8 cellular contexts compared by ENCODE assay signal in the genomic region with DNA sequence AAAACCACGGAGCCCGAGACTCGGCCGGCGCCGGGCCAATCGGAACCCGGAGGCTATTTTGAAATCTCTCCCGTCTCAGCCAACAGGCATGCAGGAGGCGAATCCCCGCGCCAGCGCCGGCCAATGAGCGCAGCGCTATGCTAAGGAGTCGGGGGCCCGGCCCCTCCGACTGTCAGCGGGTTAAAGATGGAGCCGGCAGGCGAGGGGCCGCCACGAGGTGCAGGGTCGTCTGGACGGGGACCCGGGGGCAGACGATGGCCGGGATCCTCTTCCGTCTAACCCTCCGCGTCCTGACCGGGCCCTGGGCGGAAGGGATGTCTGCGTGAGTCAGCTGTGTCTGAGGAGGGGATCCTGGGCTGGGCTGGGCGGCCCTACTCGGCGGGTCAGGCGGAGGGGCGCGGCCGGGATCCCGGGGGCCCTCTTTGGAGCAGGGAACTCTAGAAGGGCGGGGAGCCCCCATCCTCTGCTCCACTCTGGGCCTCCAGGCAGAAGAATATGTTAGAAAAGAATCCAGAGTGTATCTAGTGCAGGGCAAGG. TPM values are rescaled to one million over a fixed set of nuclear protein-coding genes. Genes with fewer than 3 reads are reported as not detected.
DNase-seq lines count a peak whose midpoint lies in the region; ATAC-seq and TF ChIP-seq lines count a peak whose summit lies in the region.

No MANE protein-coding gene starts in this region.

- no peak overlapping the region for H2AK5ac ChIP-seq in H9 (ENCODE audit: insufficient read length, low read length)

- no peaks in the 10 kb centered on the region for H3K27me3 Mint-ChIP-seq in H9 (ENCODE audit: low read depth)

- POLR2A ChIA-PET in SK-N-SH (lab: Yijun Ruan, JAX): interaction anchor here (1.0 to 2.0 kb wide), 3 partner anchors 9 to 14 kb away, joined by 3 to 9 read pairs (median 6); a partner anchor contains a TSS

- peaks cover 11 to 29% (median 16%) of the 10 kb centered on the region in 3 experiments; a peak in 6 of 7 replicates for H3K36me3 Mint-ChIP-seq in H9 (ENCODE audit: insufficient read depth in 1 of 3, low read depth in 3 of 3)

- no peak overlapping the region for H3K27ac ChIP-seq in H9 (ENCODE audit: insufficient read length, low read depth, low read length)
- peak overlapping the region; percentile 48; the same call in 1 of the 2 replicates for H3K27ac ChIP-seq in MM.1S (ENCODE audit: low read length)
- H3K27ac ChIP-seq in SK-N-SH (ENCODE audit: low read depth in 2 of 2, low read length in 1 of 2): peak overlapping the region; percentile 63 to 67
- H3K27ac ChIP-seq in ovary: no peak overlapping the region
- H3K27ac ChIP-seq in thymus (ENCODE audit: low read depth): no peak overlapping the region

- H3K4me3 Mint-ChIP-seq in H9: peak overlapping the region; percentile 84 to 92

- H2BK20ac ChIP-seq in H9 (ENCODE audit: low read depth, low read length, poor library complexity, severe bottlenecking): no peak overlapping the region

- no peak overlapping the region for H4K5ac ChIP-seq in H9 (ENCODE audit: insufficient read length, low read depth, low read length)

- H3K18ac ChIP-seq in H9 (ENCODE audit: insufficient read length, low read depth, low read length): peak overlapping the region; percentile 74

- H3K9me3 ChIP-seq in H9 (ENCODE audit: control insufficient read depth, low read depth, low read length): no peaks in the 10 kb centered on the region
- H3K9me3 ChIP-seq in MM.1S (replicated peaks; ENCODE audit: insufficient read depth, low read length): no peaks in the 10 kb centered on the region
- no peaks in the 10 kb centered on the region for H3K9me3 ChIP-seq in SK-N-SH
- no peaks in the 10 kb centered on the region for H3K9me3 ChIP-seq in ovary
- H3K9me3 ChIP-seq in thymus (ENCODE audit: control insufficient read depth): no peaks in the 10 kb centered on the region

- TF ChIP-seq EP300 in SK-N-SH (IDR thresholded peaks at IDR 0.05; ENCODE audit: borderline replicate concordance in 1 of 2, low read depth in 1 of 2, low read length in 1 of 2): no peak
- no peak for TF ChIP-seq EP300 in ovary (IDR thresholded peaks at IDR 0.05)

- H3K79me2 ChIP-seq in H9 (ENCODE audit: insufficient read depth, low read length): no peaks in the 10 kb centered on the region
- peaks cover 11% of the 10 kb centered on the region; the same call in 1 of the 2 replicates for H3K79me2 ChIP-seq in MM.1S (ENCODE audit: low read length)
- peaks cover 15% of the 10 kb centered on the region for H3K79me2 ChIP-seq in SK-N-SH (ENCODE audit: insufficient read depth)

- H3K4me1 Mint-ChIP-seq in H9: peaks cover 25 to 26% of the 10 kb centered on the region in 2 experiments

- H3K9me3 Mint-ChIP-seq in H9: no peaks in the 10 kb centered on the region

- no peak overlapping the region for H2BK5ac ChIP-seq in H9 (ENCODE audit: insufficient read length, low read length)

- H3K23me2 ChIP-seq in H9 (ENCODE audit: insufficient read length, low read depth, low read length, poor library complexity, severe bottlenecking): peaks cover 18% of the 10 kb centered on the region

- H2BK120ac ChIP-seq in H9 (ENCODE audit: low read depth, low read length, poor library complexity, severe bottlenecking): no peak overlapping the region

- no peak for TF ChIP-seq POLR2A in ovary (IDR thresholded peaks at IDR 0.05)

- H2BK15ac ChIP-seq in H9 (ENCODE audit: low read depth, low read length): no peak overlapping the region

- H4K8ac ChIP-seq in H9 (replicated peaks; ENCODE audit: insufficient read length, low read depth, low read length): no peak overlapping the region

- H4K20me1 ChIP-seq in H9 (ENCODE audit: control insufficient read depth, insufficient read depth, insufficient read length) (no peaks in the 10 kb centered on the region), MM.1S (ENCODE audit: insufficient read depth, low read length) (no peaks in the 10 kb centered on the region), SK-N-SH (ENCODE audit: insufficient read depth) (no peaks in the 10 kb centered on the region)

- peaks cover 19% of the 10 kb centered on the region for H3F3A ChIP-seq in MM.1S (ENCODE audit: insufficient read depth, low read length)
- H3F3A ChIP-seq in SK-N-SH (replicated peaks; ENCODE audit: insufficient read depth): peaks cover 13% of the 10 kb centered on the region

- no peak overlapping the region for H2AFZ ChIP-seq in H9 (ENCODE audit: low read length)
- H2AFZ ChIP-seq in MM.1S (ENCODE audit: low read length): peak overlapping the region; percentile 100
- H2AFZ ChIP-seq in SK-N-SH (ENCODE audit: low read depth): peak overlapping the region; percentile 98

- no peak overlapping the region for H3K23ac ChIP-seq in H9 (ENCODE audit: insufficient read length, low read depth, low read length)

- H3K4me2 ChIP-seq in H9 (ENCODE audit: insufficient read depth, insufficient read length, low read length) (peak overlapping the region; percentile 86), MM.1S (ENCODE audit: low read depth, low read length) (peak overlapping the region; percentile 100), SK-N-SH (peak overlapping the region; percentile 100)

- H4K91ac ChIP-seq in H9 (ENCODE audit: insufficient read length, low read depth, low read length): no peak overlapping the region

- peak overlapping the region; percentile 74; the same call in 1 of the 2 replicates for H3K14ac ChIP-seq in H9 (ENCODE audit: insufficient read depth, low read length)

- peak; percentile 96 for DNase-seq in GM03348 (ENCODE audit: low spot score)
- DNase-seq in H9: peak; percentile 92
- DNase-seq in MM.1S: peak; percentile 90
- peak; percentile 93 for DNase-seq in SK-N-SH
- DNase-seq in activated naive CD4-positive, alpha-beta T cell treated with anti-CD3 and anti-CD28 coated beads, Interleukin-2, amount 50 U/mL, for 16 hours: peak; percentile 83
- DNase-seq in Right ventricle myocardium inferior (ENCODE audit: missing footprints): peak; percentile 96
- peak; percentile 75 to 90 (median 84) for DNase-seq in ovary

- H3K79me1 ChIP-seq in H9 (ENCODE audit: insufficient read depth, low read depth, low read length, poor library complexity, severe bottlenecking): no peaks in the 10 kb centered on the region

- H3K36me3 ChIP-seq in MM.1S (replicated peaks; ENCODE audit: insufficient read depth, low read length) (no peaks in the 10 kb centered on the region), SK-N-SH (replicated peaks in 1 of 2; ENCODE audit: control insufficient read depth in 1 of 2, insufficient read depth in 2 of 2, low read length in 1 of 2) (peaks cover 0 to 8% of the 10 kb centered on the region in 2 experiments), ovary (no peaks in the 10 kb centered on the region), thymus (ENCODE audit: control insufficient read depth, insufficient read depth) (peaks cover 3% of the 10 kb centered on the region)

- H3K9ac ChIP-seq in H9 (ENCODE audit: extremely low read depth, insufficient read length, low read length) (peak overlapping the region; percentile 20), MM.1S (ENCODE audit: low read length) (peak overlapping the region; percentile 70), SK-N-SH (peak overlapping the region; percentile 83)

- no peak overlapping the region for H3K4ac ChIP-seq in H9 (ENCODE audit: low read depth, low read length)

- H3K4me3 ChIP-seq in MM.1S (ENCODE audit: low read length): peak overlapping the region; percentile 91
- H3K4me3 ChIP-seq in SK-N-SH (ENCODE audit: low read depth in 2 of 2, low read length in 1 of 2): peak overlapping the region; percentile 71 to 95
- peak overlapping the region; percentile 57 for H3K4me3 ChIP-seq in ovary
- H3K4me3 ChIP-seq in thymus (ENCODE audit: low read length): peak overlapping the region; percentile 46

- H3K4me1 ChIP-seq in H9 (ENCODE audit: insufficient read depth, low read length) (peaks cover 4% of the 10 kb centered on the region; the same call in 1 of the 2 replicates), MM.1S (ENCODE audit: low read length) (peaks cover 12% of the 10 kb centered on the region), SK-N-SH (ENCODE audit: control insufficient read depth in 1 of 2, insufficient read depth in 2 of 2, low read depth in 1 of 2, low read length in 1 of 2) (peaks cover 8 to 16% of the 10 kb centered on the region in 2 experiments; a peak in 2 of 4 replicates), ovary (ENCODE audit: insufficient read depth) (peaks cover 7% of the 10 kb centered on the region), thymus (ENCODE audit: control insufficient read depth, insufficient read depth, low read length) (peaks cover 16% of the 10 kb centered on the region)

- H3K9me2 ChIP-seq in MM.1S (replicated peaks; ENCODE audit: insufficient read depth, low read length) (no peaks in the 10 kb centered on the region), SK-N-SH (no peaks in the 10 kb centered on the region)

- TF ChIP-seq RAD21 in SK-N-SH (IDR thresholded peaks at IDR 0.05; ENCODE audit: low read length): no peak

- TF ChIP-seq CTCF in H9 (conservative IDR thresholded peaks at IDR 0.05) (no peak), MM.1S (IDR thresholded peaks at IDR 0.05; ENCODE audit: low read length) (no peak), SK-N-SH (IDR thresholded peaks at IDR 0.05) (no peak), ovary (IDR thresholded peaks at IDR 0.05) (no peak)

- peak overlapping the region in 1 of 3 experiments; percentile 96; a peak in 4 of 7 replicates for H3K27ac Mint-ChIP-seq in H9

- peak; percentile 94 for ATAC-seq in Right ventricle myocardium inferior

- WGBS in H9 (ENCODE audit: extremely low coverage, insufficient read length, low lambda C conversion rate): no CpG with 5 or more reads among the region's 44 CpGs
- 0% methylated on average over 35 of the region's 44 CpGs for WGBS in SK-N-SH (ENCODE audit: low lambda C conversion rate)
- WGBS in ovary, 3 donors: 0% methylated on average over 44 of the region's 44 CpGs
- WGBS in thymus: under 1% methylated on average over 44 of the region's 44 CpGs

- CTCF ChIA-PET in SK-N-SH (lab: Yijun Ruan, JAX): interaction anchor here (0.9 to 3.8 kb wide), 3 partner anchors 9 to 23 kb away, joined by 4 to 23 read pairs (median 4); a partner anchor contains a TSS

- intact Hi-C loops in Right ventricle myocardium inferior (cut with DNase I) (no loop called here), ovary (cut with DNase I) (no loop called here)

- H3K56ac ChIP-seq in H9 (ENCODE audit: insufficient read length, low read depth, low read length): no peak overlapping the region

- no peak overlapping the region for H3T11ph ChIP-seq in H9 (ENCODE audit: low read length)

- H3K27me3 ChIP-seq in H9 (ENCODE audit: insufficient read depth, low read length) (no peaks in the 10 kb centered on the region), MM.1S (replicated peaks; ENCODE audit: insufficient read depth, low read length) (no peaks in the 10 kb centered on the region), SK-N-SH (ENCODE audit: insufficient read depth) (no peaks in the 10 kb centered on the region), ovary (no peaks in the 10 kb centered on the region), thymus (ENCODE audit: control insufficient read depth, insufficient read depth) (no peaks in the 10 kb centered on the region)

- H2BK12ac ChIP-seq in H9 (ENCODE audit: insufficient read length, low read depth, low read length): no peak overlapping the region

RNA-seq across cellular contexts. Expression of a gene that starts 10.0 kb away (rescaled TPM):
- 36.0 TPM in 2 replicates for total RNA-seq in H9 (2021)
- polyA plus RNA-seq in SK-N-SH (2012; rRNA removed): 52.2 and 60.9 TPM in 2 replicates
- 29.9 and 44.0 TPM in 2 replicates for polyA plus RNA-seq in SK-N-SH (2012; cell fraction: cytosol; rRNA removed)
- 17.1 and 27.1 TPM in 2 replicates for polyA plus RNA-seq in SK-N-SH (2012; cell fraction: nucleus; rRNA removed)
- 20.7 TPM for total RNA-seq in Right ventricle myocardium inferior
- total RNA-seq in ovary: 10 to 100 TPM; 10.2 to 30.4 (median 17.0) TPM
- 10 to 100 TPM in 1 of 2 donors, 1 to 10 TPM in 1; 2.1 to 15.9 TPM for polyA plus RNA-seq in ovary
- polyA plus RNA-seq in thymus: 22.8 TPM

RNA-seq across cellular contexts. Expression of a gene that starts 13.7 kb away (rescaled TPM):
- 35.5 and 35.9 TPM in 2 replicates for total RNA-seq in H9 (2021)
- polyA plus RNA-seq in SK-N-SH (2012; rRNA removed): 76.2 and 85.1 TPM in 2 replicates
- 29.3 and 38.8 TPM in 2 replicates for polyA plus RNA-seq in SK-N-SH (2012; cell fraction: cytosol; rRNA removed)
- polyA plus RNA-seq in SK-N-SH (2012; cell fraction: nucleus; rRNA removed): 289 and 297 TPM in 2 replicates
- 24.5 TPM for total RNA-seq in Right ventricle myocardium inferior
- 10 to 100 TPM; 13.6 to 35.3 (median 22.5) TPM for total RNA-seq in ovary
- 10 to 100 TPM; 15.5 to 22.0 TPM for polyA plus RNA-seq in ovary
- 48.1 TPM for polyA plus RNA-seq in thymus

RNA-seq across cellular contexts. Expression of a gene that starts 19.5 kb away (rescaled TPM):
- total RNA-seq in H9 (2021) (0.22 and 0.63 TPM in 2 replicates), Right ventricle myocardium inferior (0.16 TPM), ovary (under 1 TPM; 0.46 to 0.88 (median 0.66) TPM)
- polyA plus RNA-seq in SK-N-SH (2012; rRNA removed) (0.28 and 0.31 TPM in 2 replicates), ovary (under 1 TPM in 1 of 2 donors, not detected in 1; 0.85 TPM), thymus (1.0 TPM)
- 0.08 and 0.09 TPM in 2 replicates for polyA plus RNA-seq in SK-N-SH (2012; cell fraction: cytosol; rRNA removed)
- polyA plus RNA-seq in SK-N-SH (2012; cell fraction: nucleus; rRNA removed): 1.6 and 2.5 TPM in 2 replicates

RNA-seq across cellular contexts. Expression of a gene that starts 22.3 kb away (rescaled TPM):
- 29.8 and 30.2 TPM in 2 replicates for total RNA-seq in H9 (2021)
- polyA plus RNA-seq in SK-N-SH (2012; rRNA removed): 37.4 and 39.9 TPM in 2 replicates
- 18.4 and 31.5 TPM in 2 replicates for polyA plus RNA-seq in SK-N-SH (2012; cell fraction: cytosol; rRNA removed)
- polyA plus RNA-seq in SK-N-SH (2012; cell fraction: nucleus; rRNA removed): 56.0 and 94.8 TPM in 2 replicates
- 5.4 TPM for total RNA-seq in Right ventricle myocardium inferior
- 10 to 100 TPM; 11.4 to 45.1 (median 17.0) TPM for total RNA-seq in ovary
- 10 to 100 TPM in 1 of 2 donors, 1 to 10 TPM in 1; 1.8 to 19.4 TPM for polyA plus RNA-seq in ovary
- polyA plus RNA-seq in thymus: 32.3 TPM

Comparison
In these comparisons a context has a peak if more than half of its experiments do, and no peak if none do; other contexts are left out.
1. H3K27ac ChIP-seq: peak in MM.1S (single experiment) and SK-N-SH (2 of 2); none in H9 (single experiment), ovary (0 of 2) and thymus (single experiment).
2. H3K9ac ChIP-seq: peak in every context shown above with its lines; median percentile 83 in SK-N-SH; 70 in MM.1S; 20 in H9.
3. Peak in every context shown above with its lines, with median percentiles within 50 percentile points of each other: DNase-seq, H3K4me2 ChIP-seq and H3K4me3 ChIP-seq.